ENCODE assay signal across 22 cellular contexts in the genomic region with DNA sequence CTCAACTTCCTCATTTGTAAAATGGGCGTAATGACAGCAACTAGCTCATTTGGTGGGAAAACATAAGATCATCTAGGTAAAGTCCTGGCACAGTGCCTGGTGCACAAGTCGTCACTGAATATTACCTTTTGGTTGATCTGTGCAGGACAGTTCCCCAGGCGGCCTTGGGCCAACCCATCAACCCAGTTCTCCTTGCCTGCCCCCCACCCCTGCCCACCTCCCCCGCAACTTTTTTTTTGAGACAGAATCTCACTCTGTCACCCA.
"Had no signal": no experiment of that assay in that cellular context is flagged by ENCODE, and none has a peak within 500 bp of the region (broad histone marks: within the 10 kb centered on the region; RNA-seq: fewer than 3 reads in every experiment).

No MANE protein-coding gene starts in this region.

- H3K4me3 ChIP-seq: lower lobe of right lung, right lobe of liver, smooth muscle cell, suprapubic skin, transverse colon, vagina had no signal

- H3K4me2 ChIP-seq: smooth muscle cell had no signal

- H3K27me3 ChIP-seq: right lobe of liver, transverse colon, vagina had no signal

- H2AFZ ChIP-seq: parathyroid adenoma had no signal

- H3K27ac ChIP-seq: lower lobe of right lung, neutrophil, parathyroid adenoma, right lobe of liver, suprapubic skin, transverse colon, vagina had no signal

- H3K79me2 ChIP-seq: parathyroid adenoma had no signal

- H3K36me3 Mint-ChIP-seq: immature natural killer cell, memory B cell, natural killer cell had no signal

- H3K9me3 Mint-ChIP-seq: effector memory CD8-positive, alpha-beta T cell; immature natural killer cell; memory B cell; natural killer cell; stimulated activated naive CD8-positive, alpha-beta T cell treated with anti-CD3 and anti-CD28 coated beads, Interleukin-15, amount 100 ng/mL, for 72 hours had no signal

- H3K36me3 ChIP-seq: lower lobe of right lung, neutrophil, right lobe of liver, suprapubic skin, transverse colon, vagina had no signal

- H3K9ac ChIP-seq: parathyroid adenoma had no signal

- H3K9me3 ChIP-seq: lower lobe of right lung, neutrophil, right lobe of liver, suprapubic skin, transverse colon, vagina had no signal

- H3K27ac Mint-ChIP-seq: effector memory CD8-positive, alpha-beta T cell; immature natural killer cell; memory B cell; natural killer cell; progenitor cell of endocrine pancreas; stimulated activated naive CD8-positive, alpha-beta T cell treated with anti-CD3 and anti-CD28 coated beads, Interleukin-15, amount 100 ng/mL, for 72 hours had no signal

- H3K4me3 Mint-ChIP-seq: effector memory CD8-positive, alpha-beta T cell; immature natural killer cell; memory B cell; natural killer cell; stimulated activated naive CD8-positive, alpha-beta T cell treated with anti-CD3 and anti-CD28 coated beads, Interleukin-15, amount 100 ng/mL, for 72 hours had no signal

- H3K4me1 ChIP-seq: lower lobe of right lung, right lobe of liver, transverse colon had no signal

- ATAC-seq: effector memory CD8-positive, alpha-beta T cell; lower lobe of right lung; natural killer cell; right lobe of liver; stimulated activated naive CD8-positive, alpha-beta T cell treated with anti-CD3 and anti-CD28 coated beads, Interleukin-15, amount 100 ng/mL, for 72 hours had no signal

- H3K4me1 Mint-ChIP-seq: immature natural killer cell, memory B cell, natural killer cell had no signal

- DNase-seq: cortex of kidney; effector memory CD8-positive, alpha-beta T cell; erythroblast; immature natural killer cell; left ventricle myocardium superior; lower lobe of right lung; natural killer cell; right lobe of liver; stimulated activated CD4-positive, alpha-beta T cell treated with anti-CD3 and anti-CD28 coated beads, Interleukin-12 subunit alpha, Interleukin-12 subunit beta, amount 100 ng/mL, for 4 hours; stimulated activated CD4-positive, alpha-beta T cell treated with anti-CD3 and anti-CD28 coated beads, Interleukin-1b, Interleukin-23, amount 100 ng/mL, for 48 hours; stimulated activated CD4-positive, alpha-beta T cell treated with anti-CD3 and anti-CD28 coated beads, Interleukin-4, amount 100 ng/mL, for 1 hour; stimulated activated CD8-positive, alpha-beta memory T cell treated with anti-CD3 and anti-CD28 coated beads, Interleukin-4, amount 100 ng/mL, for 48 hours; stimulated activated naive CD4-positive, alpha-beta T cell; stimulated activated naive CD8-positive, alpha-beta T cell treated with anti-CD3 and anti-CD28 coated beads, Interleukin-15, amount 100 ng/mL, for 72 hours; transverse colon had no signal
